Comparison of ENCODE assay signal across 8 cellular contexts in the genomic region with DNA sequence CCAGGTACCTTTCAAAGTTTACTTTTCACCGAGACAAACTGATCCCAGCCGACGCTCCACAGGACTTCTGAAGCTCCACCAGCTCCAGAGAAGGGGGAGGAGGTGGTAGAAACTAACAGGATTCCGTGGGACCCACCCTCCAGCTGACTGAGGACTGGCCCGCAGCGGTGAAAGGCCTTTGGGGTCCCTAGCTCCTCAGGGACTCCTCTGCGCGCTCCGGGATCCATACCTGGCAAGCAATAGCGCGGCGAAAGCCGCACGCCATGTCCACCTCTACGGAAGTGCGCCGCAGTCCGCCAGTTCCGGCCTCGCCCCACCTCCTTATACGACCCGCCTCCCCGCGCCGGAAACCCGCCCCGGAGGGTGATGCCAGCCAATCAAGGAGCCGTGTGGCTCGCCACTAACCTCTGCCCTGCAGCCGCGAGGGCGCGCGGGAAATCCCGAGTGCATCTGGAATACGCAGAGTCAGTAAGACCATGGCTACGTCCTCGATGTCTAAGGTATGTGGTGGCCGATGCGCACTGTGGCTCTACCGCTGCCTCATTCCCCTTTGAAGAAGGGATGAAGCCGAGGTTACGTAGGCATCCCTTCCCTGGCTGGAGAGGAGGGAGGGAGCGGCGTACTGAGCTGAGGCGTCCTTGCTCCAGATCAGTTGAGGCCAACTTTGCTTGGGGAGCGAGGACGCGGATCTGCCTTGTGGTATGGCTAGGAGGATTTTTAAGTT. TPM values are rescaled to one million over a fixed set of nuclear protein-coding genes. Genes with fewer than 3 reads are reported as not detected.
DNase-seq lines count a peak whose midpoint lies in the region; ATAC-seq and TF ChIP-seq lines count a peak whose summit lies in the region.

A gene (plus strand): TSS at position 443 of the 724 bp plus-strand sequence. CDS start 34 bp downstream, at position 477.
A gene with protein sequence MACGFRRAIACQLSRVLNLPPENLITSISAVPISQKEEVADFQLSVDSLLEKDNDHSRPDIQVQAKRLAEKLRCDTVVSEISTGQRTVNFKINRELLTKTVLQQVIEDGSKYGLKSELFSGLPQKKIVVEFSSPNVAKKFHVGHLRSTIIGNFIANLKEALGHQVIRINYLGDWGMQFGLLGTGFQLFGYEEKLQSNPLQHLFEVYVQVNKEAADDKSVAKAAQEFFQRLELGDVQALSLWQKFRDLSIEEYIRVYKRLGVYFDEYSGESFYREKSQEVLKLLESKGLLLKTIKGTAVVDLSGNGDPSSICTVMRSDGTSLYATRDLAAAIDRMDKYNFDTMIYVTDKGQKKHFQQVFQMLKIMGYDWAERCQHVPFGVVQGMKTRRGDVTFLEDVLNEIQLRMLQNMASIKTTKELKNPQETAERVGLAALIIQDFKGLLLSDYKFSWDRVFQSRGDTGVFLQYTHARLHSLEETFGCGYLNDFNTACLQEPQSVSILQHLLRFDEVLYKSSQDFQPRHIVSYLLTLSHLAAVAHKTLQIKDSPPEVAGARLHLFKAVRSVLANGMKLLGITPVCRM (minus strand): TSS at position 295 of the 724 bp plus-strand sequence. CDS start 30 bp downstream, at position 265.

- H3F3A ChIP-seq in PC-9 (ENCODE audit: insufficient read depth, low read depth): no peaks in the 10 kb centered on the region

- TF ChIP-seq CTCF in PC-9 (conservative IDR thresholded peaks at IDR 0.05) (no peak), epithelial cell of proximal tubule (conservative IDR thresholded peaks at IDR 0.05; ENCODE audit: low read depth, low read length) (no peak)

- POLR2A ChIA-PET in PC-9 (lab: Charles Lee; ENCODE audit: unreplicated experiment): interaction anchor here (0.6 to 0.7 kb wide), 5 partner anchors 12 to 486 kb away, joined by 3 to 6 read pairs (median 3); no protein-coding TSS in a partner anchor

- peak within 1 kb of the TSS; percentile 88 for H3K4me2 ChIP-seq in PC-9

- no peaks in the 10 kb centered on the region for H3K27me3 ChIP-seq in PC-9 (ENCODE audit: insufficient read depth, low read depth)
- H3K27me3 ChIP-seq in mucosa of stomach (ENCODE audit: control insufficient read depth, insufficient read depth, low read length): no peaks in the 10 kb centered on the region

- peaks cover 11% of the 10 kb centered on the region for H3K4me1 ChIP-seq in PC-9 (replicated peaks; ENCODE audit: insufficient read depth)
- H3K4me1 ChIP-seq in mucosa of stomach (ENCODE audit: control insufficient read depth, insufficient read depth, low read length): peaks cover 17% of the 10 kb centered on the region

- DNase-seq in DMS153 (lab: John Stamatoyannopoulos, UW) (peak; percentile 92), PC-9 (peak; percentile 85 to 94), epithelial cell of proximal tubule (ENCODE audit: low read depth) (peak; percentile 45)
- DNase-seq in Jurkat, Clone E6-1 (ENCODE audit: low read depth, low spot score): peak; percentile 88
- peak; percentile 94 for DNase-seq in activated T-cell treated with anti-CD3 and anti-CD28 coated beads, Interleukin-2, amount 50 U/mL, for 1 hour
- DNase-seq in stimulated activated CD8-positive, alpha-beta memory T cell treated with anti-CD3 and anti-CD28 coated beads, Interleukin-7, amount 100 ng/mL, for 1 hour (ENCODE audit: low read depth in 2 of 2): peak; percentile 90 to 91

- intact Hi-C loops in PC-9 (cut with micrococcal nuclease; ENCODE audit: unreplicated experiment): loop anchor here (2.0 to 10.0 kb wide), 2 partner anchors 117 to 195 kb away; a partner anchor contains a TSS

- no peaks in the 10 kb centered on the region for H3K9me2 ChIP-seq in PC-9 (ENCODE audit: insufficient read depth)

- H3K9ac ChIP-seq in mucosa of stomach (ENCODE audit: low read length): peak within 1 kb of the TSS; percentile 97

- peak within 1 kb of the TSS; percentile 96 for H3K4me3 ChIP-seq in Jurkat, Clone E6-1 (ENCODE audit: low read length)
- H3K4me3 ChIP-seq in PC-9: peak within 1 kb of the TSS; percentile 75
- peak within 1 kb of the TSS; percentile 81 for H3K4me3 ChIP-seq in epithelial cell of proximal tubule (ENCODE audit: low read depth, low read length)
- peak within 1 kb of the TSS; percentile 99 for H3K4me3 ChIP-seq in mucosa of stomach (ENCODE audit: low read length)

- no TSS peak for BruUV-seq in PC-9 (replicated peaks; lab: Mats Ljungman, UMichigan)

- CTCF ChIA-PET in PC-9 (lab: Charles Lee): interaction anchor here (0.6 kb wide), 1 partner anchor 887 kb away, joined by 9 read pairs; no protein-coding TSS in a partner anchor

- peak; percentile 100 for ATAC-seq in GM21619 (IDR thresholded peaks at IDR 0.05; ENCODE audit: unreplicated experiment)

- no peaks in the 10 kb centered on the region for H3K9me3 ChIP-seq in PC-9 (ENCODE audit: insufficient read depth, low read depth)
- no peaks in the 10 kb centered on the region for H3K9me3 ChIP-seq in mucosa of stomach (ENCODE audit: control insufficient read depth, low read length)

- no peaks in the 10 kb centered on the region for H3K36me3 ChIP-seq in PC-9 (ENCODE audit: low read depth)
- H3K36me3 ChIP-seq in mucosa of stomach (ENCODE audit: control insufficient read depth, insufficient read depth, low read length): no peaks in the 10 kb centered on the region

- no peaks in the 10 kb centered on the region for H4K20me1 ChIP-seq in PC-9 (ENCODE audit: insufficient read depth)

- H3K79me2 ChIP-seq in PC-9 (ENCODE audit: low read depth): peaks cover 74% of the 10 kb centered on the region

- peak within 1 kb of the TSS; percentile 98 for H2AFZ ChIP-seq in PC-9

- peak within 1 kb of the TSS; percentile 27 for H3K27ac ChIP-seq in PC-9

RNA-seq across cellular contexts. Expression of the first gene that starts in this region (rescaled TPM):
- 42.7 TPM for polyA plus RNA-seq in Jurkat, Clone E6-1 (2012; ENCODE audit: insufficient read depth, insufficient read length)
- total RNA-seq in PC-9 (2021) (19.8 and 24.3 TPM in 2 replicates), epithelial cell of proximal tubule (28.4 and 29.7 TPM in 2 replicates)

RNA-seq across cellular contexts. Expression of the second gene that starts in this region (rescaled TPM):
- 30.8 TPM for polyA plus RNA-seq in Jurkat, Clone E6-1 (2012; ENCODE audit: insufficient read depth, insufficient read length)
- total RNA-seq in PC-9 (2021) (22.6 and 34.6 TPM in 2 replicates), epithelial cell of proximal tubule (15.8 and 27.5 TPM in 2 replicates)

Comparison
In these comparisons a context has a peak if more than half of its experiments do, and no peak if none do; other contexts are left out.
1. Peak in every context shown above with its lines: DNase-seq, ATAC-seq, H3K4me3 ChIP-seq and H3K27ac ChIP-seq.